13 cellular contexts compared by ENCODE assay signal in genomic region chr13:68727165-68727564, GRCh38.
DNase-seq lines count a peak whose midpoint lies in the region; ATAC-seq, FAIRE-seq and TF ChIP-seq lines count a peak whose summit lies in the region.
"Had no signal": no experiment of that assay in that cellular context is flagged by ENCODE, and none has a peak within 500 bp of the region (broad histone marks: within the 10 kb centered on the region; RNA-seq: fewer than 3 reads in every experiment).

No MANE protein-coding gene starts in this region.

- ATAC-seq in RWPE2 (ENCODE audit: low read depth), result peak; percentile 56; the same call in 1 of the 3 replicates
- no peak for ATAC-seq in GM18519 (IDR thresholded peaks at IDR 0.05; ENCODE audit: low FRiP score, unreplicated experiment)
- ATAC-seq: T-cell had no signal

- H2BK5ac ChIP-seq in neuronal stem cell (ENCODE audit: low read length), result no peak overlapping the region

- H3K4ac ChIP-seq in neuronal stem cell (ENCODE audit: low read length), result no peak overlapping the region

- no peaks in the 10 kb centered on the region for H3K4me1 ChIP-seq in RWPE2 (ENCODE audit: insufficient read depth, poor library complexity, severe bottlenecking)
- no peaks in the 10 kb centered on the region for H3K4me1 ChIP-seq in neuronal stem cell (ENCODE audit: control insufficient read depth in 2 of 2, insufficient read depth in 1 of 2, low read depth in 1 of 2, low read length in 2 of 2)
- H3K4me1 ChIP-seq: BLaER1, HAP-1 had no signal

- H2AK5ac ChIP-seq in neuronal stem cell (ENCODE audit: low read depth, low read length), result no peak overlapping the region

- no peak overlapping the region for H3K18ac ChIP-seq in neuronal stem cell (ENCODE audit: low read length)

- no peaks in the 10 kb centered on the region for H3K9me3 ChIP-seq in RWPE2 (ENCODE audit: severe bottlenecking)
- H3K9me3 ChIP-seq in neuronal stem cell (replicated peaks in 1 of 2; ENCODE audit: control insufficient read depth in 2 of 2, insufficient read depth in 1 of 2, low read depth in 1 of 2, low read length in 2 of 2), result peaks cover 0 to 2% of the 10 kb centered on the region in 2 donors
- H3K9me3 ChIP-seq: BLaER1 had no signal

- H2AFZ ChIP-seq in neuronal stem cell (ENCODE audit: low read length), result peak overlapping the region; percentile 2

- no peak for TF ChIP-seq POLR2A in H54 (IDR thresholded peaks at IDR 0.05; ENCODE audit: low read depth, low read length)

- no peaks in the 10 kb centered on the region for H3K36me3 ChIP-seq in RWPE2 (ENCODE audit: low read depth)
- H3K36me3 ChIP-seq in neuronal stem cell (replicated peaks in 1 of 2; ENCODE audit: control insufficient read depth in 2 of 2, insufficient read depth in 2 of 2, low read length in 2 of 2), result no peaks in the 10 kb centered on the region
- H3K36me3 ChIP-seq: BLaER1, HAP-1 had no signal

- H3K27me3 ChIP-seq in RWPE2 (ENCODE audit: insufficient read depth, poor library complexity, severe bottlenecking), result no peaks in the 10 kb centered on the region
- no peaks in the 10 kb centered on the region for H3K27me3 ChIP-seq in neuronal stem cell (ENCODE audit: control insufficient read depth in 3 of 3, insufficient read depth in 3 of 3, low read depth in 1 of 3, low read length in 3 of 3)
- H3K27me3 ChIP-seq: BLaER1 had no signal

- no peak overlapping the region for H4K8ac ChIP-seq in neuronal stem cell (ENCODE audit: low read depth, low read length)

- no peak overlapping the region for H3K9ac ChIP-seq in neuronal stem cell (ENCODE audit: low read depth, low read length, poor library complexity)
- H3K9ac ChIP-seq: BLaER1 had no signal

- WGBS in neuronal stem cell (ENCODE audit: extremely low coverage in 2 of 2, insufficient read length in 2 of 2, insufficient replicate concordance in 1 of 2), 2 donors, result no CpG with 5 or more reads among the region's 1 CpG

- H3K27ac ChIP-seq in RWPE2 (ENCODE audit: poor library complexity, severe bottlenecking), result no peak overlapping the region
- no peak overlapping the region for H3K27ac ChIP-seq in neuronal stem cell (replicated peaks; ENCODE audit: low read length)
- H3K27ac ChIP-seq: BLaER1 had no signal

- H3K14ac ChIP-seq in neuronal stem cell (ENCODE audit: low read length), result no peak overlapping the region

- no peak overlapping the region for H3K4me2 ChIP-seq in neuronal stem cell (ENCODE audit: insufficient read depth, low read length, poor library complexity, severe bottlenecking)
- H3K4me2 ChIP-seq: BLaER1 had no signal

- H3K4me3 ChIP-seq in RWPE2 (ENCODE audit: severe bottlenecking), result no peak overlapping the region
- H3K4me3 ChIP-seq in neuronal stem cell (ENCODE audit: low read length in 2 of 2), result no peak overlapping the region
- H3K4me3 ChIP-seq: BLaER1, HAP-1 had no signal

- DNase-seq in H54 (ENCODE audit: insufficient read length, low spot score) (no peak), RWPE2 (ENCODE audit: low spot score) (no peak), astrocyte of the hippocampus (ENCODE audit: low read depth, low spot score) (peak; percentile 45), neuronal stem cell (ENCODE audit: low spot score) (no peak), NCI-H2196 treated with DMSO at 0.1 percent for 48 hours (lab: John Stamatoyannopoulos, UW; ENCODE audit: unreplicated experiment) (no peak), AG08396 (ENCODE audit: low spot score) (no peak)
- DNase-seq: CD8-positive, alpha-beta memory T cell; NCI-H1694; NCI-H2107; T-cell had no signal

- no peak overlapping the region for H3K23ac ChIP-seq in neuronal stem cell (ENCODE audit: low read depth, low read length, poor library complexity)

- H3K79me1 ChIP-seq in neuronal stem cell (ENCODE audit: low read depth, low read length), result no peaks in the 10 kb centered on the region

- H4K91ac ChIP-seq in neuronal stem cell (ENCODE audit: low read depth, low read length, poor library complexity), result no peak overlapping the region

- no peak overlapping the region for H2BK120ac ChIP-seq in neuronal stem cell (ENCODE audit: low read depth, low read length)

- TF ChIP-seq CTCF in RWPE2 (IDR thresholded peaks at IDR 0.05; ENCODE audit: poor library complexity, severe bottlenecking), result no peak

- FAIRE-seq in H54 (lab: Jason Lieb, UNC), result peak; percentile 99

- no peak overlapping the region for H2BK12ac ChIP-seq in neuronal stem cell (ENCODE audit: low read length)

- H2BK15ac ChIP-seq in neuronal stem cell (ENCODE audit: low read length), result no peak overlapping the region
